ENCODE assay signal across 23 cellular contexts in the genomic region with DNA sequence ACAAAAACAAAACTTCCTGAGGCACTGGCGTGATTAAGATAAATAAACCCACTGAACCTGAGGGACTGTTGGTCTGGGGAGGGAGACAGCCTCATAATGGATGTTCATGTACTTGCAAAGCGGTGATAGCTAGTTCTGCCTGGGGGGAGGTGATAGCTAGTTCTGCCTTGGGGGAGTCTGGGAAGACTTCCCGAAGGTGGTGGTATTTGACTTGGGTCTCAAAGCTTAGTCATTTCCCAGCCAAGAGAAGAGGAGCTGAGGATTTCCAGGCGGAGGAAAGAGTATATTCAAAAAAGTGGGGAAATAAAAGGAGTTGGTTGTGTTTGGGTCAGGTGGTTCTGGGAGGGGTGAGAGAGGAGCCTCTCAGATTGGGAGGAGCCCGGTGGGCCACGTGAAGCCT. TPM values are rescaled to one million over a fixed set of nuclear protein-coding genes. Genes with fewer than 3 reads are reported as not detected.
DNase-seq lines count a peak whose midpoint lies in the region; ATAC-seq and TF ChIP-seq lines count a peak whose summit lies in the region.
"Had no signal": no experiment of that assay in that cellular context is flagged by ENCODE, and none has a peak within 500 bp of the region (broad histone marks: within the 10 kb centered on the region; RNA-seq: fewer than 3 reads in every experiment).

No MANE protein-coding gene starts in this region.

- TF ChIP-seq CTCF in lower lobe of right lung (IDR thresholded peaks at IDR 0.05): no peak

- no peak for ATAC-seq in stimulated activated effector memory CD8-positive, alpha-beta T cell treated with anti-CD3 and anti-CD28 coated beads, Interleukin-12 subunit alpha, Interleukin-12 subunit beta, amount 100 ng/mL, for 72 hours
- no peak for ATAC-seq in lower lobe of right lung
- ATAC-seq: HCT116, heart left ventricle had no signal

- H3K27me3 ChIP-seq in H7 (ENCODE audit: control insufficient read depth, insufficient read depth, low read length) (no peaks in the 10 kb centered on the region), ectodermal cell (ENCODE audit: control insufficient read depth, insufficient read depth, low read length, poor library complexity, severe bottlenecking) (no peaks in the 10 kb centered on the region), lower lobe of right lung (ENCODE audit: low read depth) (no peaks in the 10 kb centered on the region)
- H3K27me3 ChIP-seq: heart left ventricle, MG63, ovary, vagina had no signal

- H3K4me3 ChIP-seq in H7 (ENCODE audit: insufficient read depth, low read depth, low read length): no peak overlapping the region
- H3K4me3 ChIP-seq in ectodermal cell (ENCODE audit: insufficient read depth, low read depth, low read length): no peak overlapping the region
- H3K4me3 ChIP-seq in lower lobe of right lung: no peak overlapping the region
- H3K4me3 ChIP-seq: heart left ventricle, MG63, ovary, thoracic aorta, vagina had no signal

- H3K4me3 Mint-ChIP-seq in activated naive CD4-positive, alpha-beta T cell treated with anti-CD3 and anti-CD28 coated beads, Interleukin-2, amount 50 U/mL, for 24 hours: no peak overlapping the region
- no peak overlapping the region for H3K4me3 Mint-ChIP-seq in stimulated activated effector memory CD8-positive, alpha-beta T cell treated with anti-CD3 and anti-CD28 coated beads, Interleukin-12 subunit alpha, Interleukin-12 subunit beta, amount 100 ng/mL, for 72 hours

- H3K36me3 Mint-ChIP-seq in activated naive CD4-positive, alpha-beta T cell treated with anti-CD3 and anti-CD28 coated beads, Interleukin-2, amount 50 U/mL, for 24 hours: peaks cover 7% of the 10 kb centered on the region
- peaks cover 20% of the 10 kb centered on the region for H3K36me3 Mint-ChIP-seq in stimulated activated effector memory CD8-positive, alpha-beta T cell treated with anti-CD3 and anti-CD28 coated beads, Interleukin-12 subunit alpha, Interleukin-12 subunit beta, amount 100 ng/mL, for 72 hours

- peaks cover under 1% of the 10 kb centered on the region for H3K4me1 ChIP-seq in ectodermal cell (ENCODE audit: control insufficient read depth, insufficient read depth, low read length)
- H3K4me1 ChIP-seq in lower lobe of right lung: no peaks in the 10 kb centered on the region

- intact Hi-C loops in lower lobe of right lung (cut with DNase I): no loop called here

- H3K4me1 Mint-ChIP-seq in activated naive CD4-positive, alpha-beta T cell treated with anti-CD3 and anti-CD28 coated beads, Interleukin-2, amount 50 U/mL, for 24 hours: peaks cover 72% of the 10 kb centered on the region
- H3K4me1 Mint-ChIP-seq in stimulated activated effector memory CD8-positive, alpha-beta T cell treated with anti-CD3 and anti-CD28 coated beads, Interleukin-12 subunit alpha, Interleukin-12 subunit beta, amount 100 ng/mL, for 72 hours: peaks cover 48% of the 10 kb centered on the region

- DNase-seq in activated naive CD4-positive, alpha-beta T cell treated with Interleukin-2 at 50 U/mL for 16 hours: no peak
- DNase-seq in H7 (peak; percentile 23), NCI-H524 treated with DMSO at 0.1 percent for 48 hours (lab: John Stamatoyannopoulos, UW) (no peak), lower lobe of right lung (no peak), NCI-H2107 (lab: John Stamatoyannopoulos, UW) (no peak)
- DNase-seq in stimulated activated effector memory CD8-positive, alpha-beta T cell treated with anti-CD3 and anti-CD28 coated beads, Interleukin-12 subunit alpha, Interleukin-12 subunit beta, amount 100 ng/mL, for 72 hours (ENCODE audit: low spot score in 2 of 2): no peak
- DNase-seq: activated CD4-positive, CD25-positive, alpha-beta regulatory T cell treated with anti-CD3 and anti-CD28 coated beads, Interleukin-2, amount 50 U/mL, for 72 hours; heart left ventricle; mammary epithelial cell; MG63; NCI-H1417; NCI-H2081 treated with DMSO at 0.1 percent for 48 hours; ovary; retina; SHP77; stimulated activated naive CD4-positive, alpha-beta T cell; SW 1271 had no signal

- H3K27ac ChIP-seq in ectodermal cell (ENCODE audit: insufficient read depth, low read depth, low read length, poor library complexity, severe bottlenecking) (peak overlapping the region; percentile 45), lower lobe of right lung (no peak overlapping the region)
- H3K27ac ChIP-seq: epithelial cell of prostate, heart left ventricle, ovary, thoracic aorta, vagina had no signal

- 90% methylated on average over 6 of the region's 6 CpGs for WGBS in ectodermal cell, 2 experiments

- no peaks in the 10 kb centered on the region for H3K9me3 ChIP-seq in ectodermal cell (ENCODE audit: control insufficient read depth, low read length)
- no peaks in the 10 kb centered on the region for H3K9me3 ChIP-seq in lower lobe of right lung
- H3K9me3 ChIP-seq: heart left ventricle, MG63, ovary, thoracic aorta, vagina had no signal

- H3K27ac Mint-ChIP-seq in activated naive CD4-positive, alpha-beta T cell treated with anti-CD3 and anti-CD28 coated beads, Interleukin-2, amount 50 U/mL, for 24 hours: peak overlapping the region; percentile 13
- peak overlapping the region; percentile 66 for H3K27ac Mint-ChIP-seq in stimulated activated effector memory CD8-positive, alpha-beta T cell treated with anti-CD3 and anti-CD28 coated beads, Interleukin-12 subunit alpha, Interleukin-12 subunit beta, amount 100 ng/mL, for 72 hours

- H3K9me3 Mint-ChIP-seq in activated naive CD4-positive, alpha-beta T cell treated with anti-CD3 and anti-CD28 coated beads, Interleukin-2, amount 50 U/mL, for 24 hours: no peaks in the 10 kb centered on the region
- no peaks in the 10 kb centered on the region for H3K9me3 Mint-ChIP-seq in stimulated activated effector memory CD8-positive, alpha-beta T cell treated with anti-CD3 and anti-CD28 coated beads, Interleukin-12 subunit alpha, Interleukin-12 subunit beta, amount 100 ng/mL, for 72 hours

- H3K27me3 Mint-ChIP-seq in activated naive CD4-positive, alpha-beta T cell treated with anti-CD3 and anti-CD28 coated beads, Interleukin-2, amount 50 U/mL, for 24 hours: no peaks in the 10 kb centered on the region

- no peaks in the 10 kb centered on the region for H3K36me3 ChIP-seq in H7 (replicated peaks; ENCODE audit: control insufficient read depth, insufficient read depth, low read length)
- no peaks in the 10 kb centered on the region for H3K36me3 ChIP-seq in ectodermal cell (ENCODE audit: control insufficient read depth, insufficient read depth, low read length)
- peaks cover 8% of the 10 kb centered on the region for H3K36me3 ChIP-seq in lower lobe of right lung
- H3K36me3 ChIP-seq: ovary, thoracic aorta, vagina had no signal

RNA-seq across cellular contexts. Expression of gene DGKD, which starts 24.7 kb away (rescaled TPM):
- total RNA-seq in H7 (2014; rRNA removed; shearing (Covaris generic)): 10.3 and 15.9 TPM in 2 replicates
- polyA plus RNA-seq in ectodermal cell (2013, experiment 1 of 4): 33.1 TPM
- 41.4 TPM for polyA plus RNA-seq in ectodermal cell (2013, experiment 2 of 4)
- 28.9 TPM for polyA plus RNA-seq in ectodermal cell (2013, experiment 3 of 4)
- polyA plus RNA-seq in ectodermal cell (2013, experiment 4 of 4): 25.4 TPM
- 69.3 TPM for total RNA-seq in lower lobe of right lung
